8 cellular contexts compared by ENCODE assay signal in the genomic region with DNA sequence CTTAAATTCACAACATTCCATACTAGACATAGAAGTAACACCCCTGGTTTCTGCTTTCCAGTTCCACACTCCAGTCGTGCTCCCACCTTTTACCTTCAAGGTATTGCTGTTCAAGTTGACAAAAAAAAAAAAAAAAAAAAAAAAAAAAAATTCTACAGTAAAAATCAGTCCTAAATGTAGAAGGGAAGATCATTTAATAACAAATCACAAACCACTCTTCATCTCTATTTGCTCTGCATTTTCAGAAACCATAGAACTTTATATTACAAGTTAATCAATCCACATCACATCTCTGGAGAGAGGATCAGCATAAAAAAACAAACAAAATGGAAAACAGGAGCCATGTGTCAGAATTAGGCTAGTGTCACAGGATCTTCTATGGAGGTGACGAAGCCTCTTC.
A peak's percentile ranks its signal among the peaks of the same experiment; 100 is the strongest.
DNase-seq lines count a peak whose midpoint lies in the region; ATAC-seq, FAIRE-seq and TF ChIP-seq lines count a peak whose summit lies in the region.

No MANE protein-coding gene starts in this region.

- intact Hi-C loops in endothelial cell of umbilical vein (cut with micrococcal nuclease) (no loop called here), pancreas (cut with DNase I) (no loop called here)

- no peak overlapping the region for H3K9ac ChIP-seq in endothelial cell of umbilical vein (replicated peaks; ENCODE audit: extremely low read depth, insufficient read depth, low read length)

- no peaks in the 10 kb centered on the region; the same call in 1 of the 2 replicates for H4K20me1 ChIP-seq in DOHH2 (ENCODE audit: control insufficient read depth, insufficient read depth, low read depth, low read length)
- no peaks in the 10 kb centered on the region for H4K20me1 ChIP-seq in endothelial cell of umbilical vein (replicated peaks; ENCODE audit: control insufficient read depth, extremely low read depth, insufficient read depth, low read length)

- H3K36me3 ChIP-seq in DOHH2 (ENCODE audit: control insufficient read depth, low read length), result peaks cover 71% of the 10 kb centered on the region
- peaks cover 24% of the 10 kb centered on the region for H3K36me3 ChIP-seq in SJSA1
- peaks cover 0 to under 1% of the 10 kb centered on the region in 2 experiments for H3K36me3 ChIP-seq in endothelial cell of umbilical vein (ENCODE audit: control insufficient read depth in 2 of 2, extremely low read depth in 1 of 2, insufficient read depth in 2 of 2, low read length in 2 of 2)
- no peaks in the 10 kb centered on the region for H3K36me3 ChIP-seq in pancreas

- H3F3A ChIP-seq in DOHH2 (ENCODE audit: control insufficient read depth, insufficient read depth), result no peaks in the 10 kb centered on the region; the same call in 1 of the 2 replicates

- no TSS peak for BruUV-seq in endothelial cell of umbilical vein (replicated peaks; lab: Mats Ljungman, UMichigan)

- H3K79me2 ChIP-seq in DOHH2 (ENCODE audit: control insufficient read depth, low read length), result peaks cover 90% of the 10 kb centered on the region
- peaks cover 1% of the 10 kb centered on the region for H3K79me2 ChIP-seq in endothelial cell of umbilical vein (ENCODE audit: control insufficient read depth, insufficient read depth, low read length)

- POLR2A ChIA-PET in endothelial cell of umbilical vein (lab: Charles Lee), result no interaction called here

- FAIRE-seq in endothelial cell of umbilical vein (lab: Jason Lieb, UNC) (peak; percentile 8), pancreas (lab: Jason Lieb, UNC) (no peak)

- H3K4me3 ChIP-seq in DOHH2 (ENCODE audit: low read length) (no peak overlapping the region), SJSA1 (no peak overlapping the region; the same call in 1 of the 2 replicates), endothelial cell of umbilical vein (replicated peaks in 1 of 3; ENCODE audit: insufficient read depth in 1 of 3, low read depth in 1 of 3, low read length in 3 of 3) (peak overlapping the region in 1 of 3 experiments; percentile 29), pancreas (peak overlapping the region in 2 of 4 donors; percentile 33 to 43)

- 37 to 62% methylated on average over 2 of the region's 2 CpGs for WGBS in pancreas, 2 donors

- dilution Hi-C loops in endothelial cell of umbilical vein (cut with MboI; ENCODE audit: extremely low pct_ligation_motif_present, low sequenced_read_pairs), result no loop called here

- no peak for TF ChIP-seq POLR2A in endothelial cell of umbilical vein (IDR thresholded peaks at IDR 0.05; ENCODE audit: low read depth, low read length)

- TF ChIP-seq CTCF in DOHH2 (IDR thresholded peaks at IDR 0.05; ENCODE audit: low read depth, low read length, poor library complexity, severe bottlenecking) (no peak), endothelial cell of umbilical vein (IDR thresholded peaks at IDR 0.05; ENCODE audit: extremely low read depth in 1 of 2, insufficient read depth in 1 of 2, low read depth in 1 of 2, low read length in 2 of 2) (no peak), pancreas (IDR thresholded peaks at IDR 0.05) (no peak), GM10266 (IDR thresholded peaks at IDR 0.05; ENCODE audit: control insufficient read depth, insufficient read depth, low read depth, missing control alignments) (no peak)

- CTCF ChIA-PET in endothelial cell of umbilical vein (lab: Charles Lee), result interaction anchor here (0.8 to 5.7 kb wide), 6 partner anchors 9 to 67 kb away, joined by 3 to 31 read pairs (median 6); no protein-coding TSS in a partner anchor

- no peak overlapping the region for H2AFZ ChIP-seq in endothelial cell of umbilical vein (ENCODE audit: low read depth, low read length)

- no peaks in the 10 kb centered on the region for H3K9me1 ChIP-seq in endothelial cell of umbilical vein (replicated peaks; ENCODE audit: control insufficient read depth, extremely low read depth, insufficient read depth, low read length)

- H3K4me1 ChIP-seq in DOHH2 (ENCODE audit: control insufficient read depth, low read length) (peaks cover 44% of the 10 kb centered on the region), SJSA1 (replicated peaks) (peaks cover 49% of the 10 kb centered on the region), endothelial cell of umbilical vein (ENCODE audit: control insufficient read depth, extremely low read depth, insufficient read depth, low read length) (peaks cover 13% of the 10 kb centered on the region), pancreas (peaks cover 13 to 40% (median 25%) of the 10 kb centered on the region in 3 donors)

- ATAC-seq in pancreas, result no peak
- ATAC-seq in HG02885 (IDR thresholded peaks at IDR 0.05; ENCODE audit: poor library complexity, unreplicated experiment), result no peak

- no peak overlapping the region for H3K27ac ChIP-seq in DOHH2 (ENCODE audit: low read depth, low read length)
- H3K27ac ChIP-seq in SJSA1, result peak overlapping the region; percentile 68; the same call in 1 of the 2 replicates
- H3K27ac ChIP-seq in endothelial cell of umbilical vein (ENCODE audit: insufficient read depth, low read depth, low read length), result no peak overlapping the region
- H3K27ac ChIP-seq in pancreas, result peak overlapping the region in 3 of 4 donors; percentile 73 to 94 (median 84)

- H3K4me2 ChIP-seq in DOHH2 (ENCODE audit: low read length) (peak overlapping the region; percentile 71; the same call in 1 of the 2 replicates), endothelial cell of umbilical vein (ENCODE audit: insufficient read depth, low read length) (peak overlapping the region; percentile 43)

- H3K9me3 ChIP-seq in DOHH2 (ENCODE audit: control insufficient read depth, insufficient read depth, low read length), result no peaks in the 10 kb centered on the region
- H3K9me3 ChIP-seq in SJSA1 (replicated peaks), result no peaks in the 10 kb centered on the region
- H3K9me3 ChIP-seq in endothelial cell of umbilical vein (replicated peaks; ENCODE audit: control insufficient read depth, insufficient read depth, low read length), result no peaks in the 10 kb centered on the region
- no peaks in the 10 kb centered on the region for H3K9me3 ChIP-seq in pancreas

- DNase-seq in SJSA1 (ENCODE audit: low read depth in 1 of 2, low spot score in 2 of 2) (peak in 1 of 2 experiments; percentile 26), endothelial cell of umbilical vein (ENCODE audit: low read depth, low spot score) (no peak), pancreas (no peak), cerebellar cortex (ENCODE audit: low spot score) (no peak), NCI-H1930 (lab: John Stamatoyannopoulos, UW) (no peak), GM10266 (ENCODE audit: extremely low spot score) (no peak)

- H3K27me3 ChIP-seq in DOHH2 (ENCODE audit: control insufficient read depth, low read length) (no peaks in the 10 kb centered on the region), SJSA1 (replicated peaks) (no peaks in the 10 kb centered on the region), endothelial cell of umbilical vein (ENCODE audit: control insufficient read depth in 2 of 2, insufficient read depth in 2 of 2, low read length in 2 of 2) (no peaks in the 10 kb centered on the region), pancreas (no peaks in the 10 kb centered on the region)

- H3K9me2 ChIP-seq in DOHH2 (replicated peaks; ENCODE audit: control insufficient read depth, low read length), result no peaks in the 10 kb centered on the region

TF ChIP-seq in endothelial cell of umbilical vein, 7 proteins besides CTCF, POLR2A, EP300 and RAD21:
- TF ChIP-seq GATA2 (IDR thresholded peaks at IDR 0.05; ENCODE audit: insufficient read depth, insufficient read length, low read depth, low read length) (no peak), FOS (IDR thresholded peaks at IDR 0.05; ENCODE audit: borderline replicate concordance, insufficient read depth, low read length) (no peak), JUN (IDR thresholded peaks at IDR 0.05; ENCODE audit: borderline replicate concordance, insufficient read depth, insufficient read length, low read depth) (no peak), MYC (IDR thresholded peaks at IDR 0.05; ENCODE audit: low read depth, low read length) (no peak), EZH2 (IDR thresholded peaks at IDR 0.05; ENCODE audit: borderline replicate concordance, low read depth, low read length, severe bottlenecking) (no peak), POLR2AphosphoS5 (IDR thresholded peaks at IDR 0.05; ENCODE audit: insufficient read depth, low read depth, low read length) (no peak)
- TF ChIP-seq, protein P1, sequence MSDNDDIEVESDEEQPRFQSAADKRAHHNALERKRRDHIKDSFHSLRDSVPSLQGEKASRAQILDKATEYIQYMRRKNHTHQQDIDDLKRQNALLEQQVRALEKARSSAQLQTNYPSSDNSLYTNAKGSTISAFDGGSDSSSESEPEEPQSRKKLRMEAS (IDR thresholded peaks at IDR 0.05; ENCODE audit: insufficient read depth, insufficient read length), result no peak

Comparison
In these comparisons a context has a peak if more than half of its experiments do, and no peak if none do; other contexts are left out.
1. H3K27ac ChIP-seq: peak in SJSA1 (single experiment) and pancreas (3 of 4); none in DOHH2 (single experiment) and endothelial cell of umbilical vein (single experiment).